ENCODE assay signal across 8 cellular contexts in the genomic region with DNA sequence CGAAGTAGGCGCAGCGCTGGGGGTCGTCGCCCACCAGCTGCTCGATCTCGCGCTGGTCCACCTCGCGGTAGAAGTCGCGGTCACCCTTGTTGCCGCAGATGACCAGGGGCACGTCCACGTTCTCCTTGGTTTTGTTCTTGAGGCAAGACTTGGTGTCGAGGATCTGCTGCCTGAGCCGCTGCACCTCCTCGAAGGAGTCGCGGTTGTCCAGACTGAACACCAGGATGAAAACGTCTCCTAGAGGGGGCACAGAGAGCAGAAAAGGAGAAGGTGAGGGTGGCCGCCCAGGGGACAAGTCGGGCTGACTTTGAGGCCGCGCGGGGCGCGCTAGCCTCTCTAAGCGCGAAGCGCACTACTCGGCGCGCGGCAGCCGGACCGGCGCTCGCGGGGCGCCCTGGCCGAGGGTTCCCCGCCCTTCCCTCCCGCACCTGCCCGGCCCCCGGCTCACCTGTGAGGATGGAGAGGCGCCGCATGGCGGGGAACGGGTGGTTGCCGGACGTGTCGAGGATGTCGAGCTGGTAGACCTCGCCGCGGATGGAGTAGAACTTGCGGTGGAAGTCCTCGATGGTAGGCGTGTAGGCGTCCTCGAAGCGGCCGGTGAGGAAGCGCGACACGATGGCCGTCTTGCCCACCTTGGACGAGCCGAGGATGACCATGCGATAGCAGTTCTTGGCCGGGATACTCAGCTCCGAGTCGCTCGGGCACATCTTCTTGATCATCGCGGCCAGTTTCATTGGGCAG. TPM values are rescaled to one million over a fixed set of nuclear protein-coding genes. Genes with fewer than 3 reads are reported as not detected.
A peak's percentile ranks its signal among the peaks of the same experiment; 100 is the strongest.
DNase-seq lines count a peak whose midpoint lies in the region; ATAC-seq and TF ChIP-seq lines count a peak whose summit lies in the region.

No MANE protein-coding gene starts in this region.

- H3K27ac ChIP-seq in ACC112 (ENCODE audit: low read depth, low read length) (peak overlapping the region; percentile 48; the same call in 1 of the 2 replicates), foreskin keratinocyte (no peak overlapping the region), neutrophil (no peak overlapping the region)

- peaks cover 2% of the 10 kb centered on the region for H3K79me2 ChIP-seq in ACC112 (ENCODE audit: control insufficient read depth, insufficient read depth, low read length, unreplicated experiment)

- H3K27me3 Mint-ChIP-seq in activated T-cell treated with anti-CD3 and anti-CD28 coated beads, Interleukin-2, amount 50 U/mL, for 4 hours (ENCODE audit: low read depth) = peaks cover 13% of the 10 kb centered on the region

- H3K36me3 ChIP-seq in ACC112 (ENCODE audit: insufficient read depth, low read length) (no peaks in the 10 kb centered on the region; the same call in 1 of the 2 replicates), H7 (replicated peaks; ENCODE audit: control insufficient read depth, insufficient read depth, low read length) (no peaks in the 10 kb centered on the region), neutrophil (peaks cover 26% of the 10 kb centered on the region)

- H3K27me3 ChIP-seq in ACC112 (ENCODE audit: insufficient read depth, low read length) = no peaks in the 10 kb centered on the region
- peaks cover 18% of the 10 kb centered on the region for H3K27me3 ChIP-seq in H7 (ENCODE audit: control insufficient read depth, insufficient read depth, low read length)
- H3K27me3 ChIP-seq in foreskin keratinocyte = peaks cover 39% of the 10 kb centered on the region
- H3K27me3 ChIP-seq in neutrophil = peaks cover 55% of the 10 kb centered on the region

- peaks cover 5% of the 10 kb centered on the region for H3K4me1 ChIP-seq in ACC112 (ENCODE audit: control insufficient read depth, insufficient read depth, low read length, unreplicated experiment)
- no peaks in the 10 kb centered on the region for H3K4me1 ChIP-seq in foreskin keratinocyte
- peaks cover 18 to 27% of the 10 kb centered on the region in 2 experiments for H3K4me1 ChIP-seq in neutrophil (ENCODE audit: control insufficient read depth in 1 of 2, insufficient read depth in 1 of 2, low read depth in 1 of 2, low read length in 1 of 2)

- peaks cover 15% of the 10 kb centered on the region for H3K4me1 Mint-ChIP-seq in activated T-cell treated with anti-CD3 and anti-CD28 coated beads, Interleukin-2, amount 50 U/mL, for 4 hours (ENCODE audit: low read depth)

- H3K36me3 Mint-ChIP-seq in activated T-cell treated with anti-CD3 and anti-CD28 coated beads, Interleukin-2, amount 50 U/mL, for 4 hours (ENCODE audit: insufficient read depth) = peaks cover 9% of the 10 kb centered on the region

- no peaks in the 10 kb centered on the region for H3K9me3 Mint-ChIP-seq in activated T-cell treated with anti-CD3 and anti-CD28 coated beads, Interleukin-2, amount 50 U/mL, for 4 hours

- ATAC-seq in activated T-cell treated with anti-CD3 and anti-CD28 coated beads, Interleukin-2, amount 50 U/mL, for 4 hours = peak in 1 of 2 donors; percentile 4
- ATAC-seq in foreskin keratinocyte (peak; percentile 4), HG03439 (IDR thresholded peaks at IDR 0.05; ENCODE audit: unreplicated experiment) (no peak)

- DNase-seq in H7 (peak; percentile 85), foreskin keratinocyte (peak in 1 of 2 donors; percentile 52), retina (no peak)
- DNase-seq in activated T-cell treated with anti-CD3 and anti-CD28 coated beads, Interleukin-2, amount 50 U/mL, for 4 hours = no peak
- no peak for DNase-seq in effector CD8-positive, alpha-beta T cell (lab: John Stamatoyannopoulos, UW)

- H3K9me3 ChIP-seq in neutrophil = no peaks in the 10 kb centered on the region

- H3K4me3 ChIP-seq in ACC112 (ENCODE audit: low read depth, low read length) (peak overlapping the region; percentile 90), H7 (ENCODE audit: insufficient read depth, low read depth, low read length) (peak overlapping the region; percentile 70), neutrophil (ENCODE audit: low read depth in 1 of 2, low read length in 1 of 2) (peak overlapping the region; percentile 67 to 73)

- peak overlapping the region; percentile 61 for H3K4me3 Mint-ChIP-seq in activated T-cell treated with anti-CD3 and anti-CD28 coated beads, Interleukin-2, amount 50 U/mL, for 4 hours

- no peak overlapping the region for H2AFZ ChIP-seq in ACC112 (ENCODE audit: low read length, unreplicated experiment)

- TF ChIP-seq CTCF in foreskin keratinocyte (conservative IDR thresholded peaks at IDR 0.05) = no peak
- no peak for TF ChIP-seq CTCF in neutrophil (IDR thresholded peaks at IDR 0.05)

RNA-seq across cellular contexts. Expression of a gene that starts 0.6 kb away (rescaled TPM):
- 5.3 and 5.6 TPM in 2 replicates for total RNA-seq in H7 (2014; rRNA removed; shearing (Covaris generic))
- 1 to 10 TPM in 2 of 3 donors, under 1 TPM in 1; 0.87 to 1.3 (median 1.1) TPM for total RNA-seq in activated T-cell treated with anti-CD3 and anti-CD28 coated beads, Interleukin-2, amount 50 U/mL, for 4 hours
- 0.10 and 0.11 TPM in 2 replicates for total RNA-seq in foreskin keratinocyte
- polyA plus RNA-seq in foreskin keratinocyte = 0.07 and 0.08 TPM in 2 replicates

RNA-seq across cellular contexts. Expression of a gene that starts 18.8 kb away (rescaled TPM):
- total RNA-seq in H7 (2014; rRNA removed; shearing (Covaris generic)) = 28.9 and 31.3 TPM in 2 replicates
- total RNA-seq in activated T-cell treated with anti-CD3 and anti-CD28 coated beads, Interleukin-2, amount 50 U/mL, for 4 hours = 10 to 100 TPM; 15.0 to 16.4 (median 15.0) TPM
- total RNA-seq in foreskin keratinocyte = 11.2 and 12.1 TPM in 2 replicates
- polyA plus RNA-seq in foreskin keratinocyte = 9.3 and 9.7 TPM in 2 replicates
